15 cellular contexts compared by ENCODE assay signal in the genomic region with DNA sequence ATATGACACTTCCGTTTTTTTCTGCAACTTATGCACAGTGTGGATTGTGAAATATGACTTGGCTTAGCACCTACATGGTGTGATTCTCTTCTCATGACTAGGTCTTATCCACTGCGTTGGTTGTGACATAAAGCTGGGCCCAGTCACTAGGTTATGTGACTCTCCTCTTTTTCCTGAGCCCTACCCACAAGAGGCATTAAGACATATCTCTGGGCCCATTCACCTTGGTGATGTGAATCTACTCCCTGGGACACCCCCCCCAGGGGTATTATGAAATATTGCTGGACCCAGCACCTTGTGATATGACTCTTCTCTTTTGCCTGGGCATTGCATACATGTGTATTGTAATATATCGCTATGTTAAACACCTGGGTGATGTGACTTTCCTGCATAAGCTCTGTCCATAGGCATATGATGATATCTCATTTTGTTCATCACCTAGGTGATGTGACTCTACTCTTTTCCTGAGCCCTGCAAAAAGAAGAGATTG.
DNase-seq lines count a peak whose midpoint lies in the region; ATAC-seq and TF ChIP-seq lines count a peak whose summit lies in the region.
"Had no signal": no experiment of that assay in that cellular context is flagged by ENCODE, and none has a peak within 500 bp of the region (broad histone marks: within the 10 kb centered on the region; RNA-seq: fewer than 3 reads in every experiment).

No MANE protein-coding gene starts in this region.

- no peak for TF ChIP-seq POLR2A in NB4 (IDR thresholded peaks at IDR 0.05; ENCODE audit: extremely low read depth, insufficient read length)

- no peaks in the 10 kb centered on the region for H4K20me1 ChIP-seq in smooth muscle cell (ENCODE audit: low read depth)

- TF ChIP-seq CTCF in NB4 (IDR thresholded peaks at IDR 0.05; ENCODE audit: low read depth, low read length) (no peak), osteocyte (IDR thresholded peaks at IDR 0.05) (no peak), smooth muscle cell (IDR thresholded peaks at IDR 0.05; ENCODE audit: borderline replicate concordance, insufficient read depth, poor library complexity, severe bottlenecking) (no peak)

- no peak for ATAC-seq in GM19023 (IDR thresholded peaks at IDR 0.05; ENCODE audit: unreplicated experiment)
- ATAC-seq: GM23338, HCT116 had no signal

- H3K4me1 ChIP-seq in smooth muscle cell (ENCODE audit: low read depth): no peaks in the 10 kb centered on the region

- DNase-seq in MV-4-11 (lab: John Stamatoyannopoulos, UW): peak; percentile 12
- peak; percentile 19 for DNase-seq in NB4 (ENCODE audit: low read depth)
- DNase-seq in osteocyte (ENCODE audit: extremely low spot score, unreplicated experiment): peak; percentile 25
- DNase-seq in dermis blood vessel endothelial cell: no peak
- no peak for DNase-seq in smooth muscle cell (lab: John Stamatoyannopoulos, UW; ENCODE audit: unreplicated experiment)
- DNase-seq: C1 segment of cervical spinal cord; Calu3; CD4-positive, alpha-beta memory T cell; COR-L47; DMS153; DND-41; H9 had no signal

- 59% methylated on average over 3 of the region's 3 CpGs for WGBS in smooth muscle cell (ENCODE audit: low lambda C conversion rate)

- no peak overlapping the region for H3K27ac ChIP-seq in smooth muscle cell (ENCODE audit: low read depth)

- no peak overlapping the region for H2AFZ ChIP-seq in smooth muscle cell (ENCODE audit: low read depth)
- H2AFZ ChIP-seq: GM23338 had no signal

- H3K27ac Mint-ChIP-seq in osteocyte (ENCODE audit: unreplicated experiment): no peak overlapping the region
- H3K27ac Mint-ChIP-seq: CD4-positive, alpha-beta memory T cell; GM23338; H9 had no signal

- H3K4me1 Mint-ChIP-seq in osteocyte (ENCODE audit: unreplicated experiment): no peaks in the 10 kb centered on the region
- H3K4me1 Mint-ChIP-seq: CD4-positive, alpha-beta memory T cell; GM23338; H9 had no signal

- H3K79me2 ChIP-seq in smooth muscle cell (ENCODE audit: low read depth): no peaks in the 10 kb centered on the region

- no peak overlapping the region for H3K4me3 Mint-ChIP-seq in osteocyte (ENCODE audit: unreplicated experiment)
- H3K4me3 Mint-ChIP-seq: CD4-positive, alpha-beta memory T cell; GM23338; H9 had no signal

- H3K27me3 ChIP-seq in smooth muscle cell (ENCODE audit: low read depth): no peaks in the 10 kb centered on the region

- H3K27me3 Mint-ChIP-seq in osteocyte (ENCODE audit: unreplicated experiment): no peaks in the 10 kb centered on the region
- H3K27me3 Mint-ChIP-seq: CD4-positive, alpha-beta memory T cell had no signal

- no peaks in the 10 kb centered on the region for H3F3A ChIP-seq in smooth muscle cell (ENCODE audit: low read depth)

- no peaks in the 10 kb centered on the region for H3K36me3 ChIP-seq in smooth muscle cell (ENCODE audit: low read depth)

- peaks cover 5% of the 10 kb centered on the region for H3K9me3 ChIP-seq in smooth muscle cell (replicated peaks; ENCODE audit: low read depth)

- peaks cover 63% of the 10 kb centered on the region for H3K9me3 Mint-ChIP-seq in osteocyte (ENCODE audit: unreplicated experiment)

- H3K4me2 ChIP-seq in smooth muscle cell: no peak overlapping the region
- H3K4me2 ChIP-seq: GM23338 had no signal

- no peak overlapping the region for H3K9ac ChIP-seq in smooth muscle cell (ENCODE audit: low read depth)

- H3K36me3 Mint-ChIP-seq in osteocyte (ENCODE audit: unreplicated experiment): no peaks in the 10 kb centered on the region
- H3K36me3 Mint-ChIP-seq: CD4-positive, alpha-beta memory T cell had no signal

- H3K4me3 ChIP-seq in NB4 (ENCODE audit: low read depth, low read length) (no peak overlapping the region), smooth muscle cell (no peak overlapping the region)
- H3K4me3 ChIP-seq: GM23338 had no signal

Comparison
In these comparisons a context has a peak if more than half of its experiments do, and no peak if none do; other contexts are left out.
1. DNase-seq: peak in MV-4-11 (single experiment), NB4 (single experiment) and osteocyte (single experiment); none in dermis blood vessel endothelial cell (single experiment) and smooth muscle cell (single experiment).